ENCODE assay signal across 8 cellular contexts in genomic region chr14:23301969-23302289, GRCh38. TPM values are rescaled to one million over a fixed set of nuclear protein-coding genes. Genes with fewer than 3 reads are reported as not detected.
DNase-seq lines count a peak whose midpoint lies in the region; ATAC-seq and TF ChIP-seq lines count a peak whose summit lies in the region.

No MANE protein-coding gene starts in this region.

- WGBS in hepatocyte (ENCODE audit: low lambda C conversion rate, missing lambda C conversion rate) = under 1% methylated on average over 24 of the region's 25 CpGs

- DNase-seq in activated CD4-positive, alpha-beta T cell treated with anti-CD3 and anti-CD28 coated beads, Interleukin-2, amount 10 ng/mL, durations not matched to agents 24 days and 14 days = no peak
- no peak for DNase-seq in activated CD4-positive, alpha-beta T cell treated with anti-CD3 and anti-CD28 coated beads, Interleukin-2, amount 50 U/mL, for 48 hours
- DNase-seq in activated CD8-positive, alpha-beta T cell treated with anti-CD3 and anti-CD28 coated beads for 36 hours = no peak
- no peak for DNase-seq in hepatocyte (ENCODE audit: low spot score)
- no peak for DNase-seq in stimulated activated naive B cell treated with anti-CD40 and anti-IgM and Interleukin-4, amounts not matched to agents 10 μg/mL and 1 μg/mL and 100 μg/mL, for 72 hours
- no peak for DNase-seq in stimulated activated CD4-positive, alpha-beta T cell treated with anti-CD3 and anti-CD28 coated beads, Interleukin-4, amount 100 ng/mL, for 24 hours

- ATAC-seq in HG03025 (IDR thresholded peaks at IDR 0.05; ENCODE audit: low FRiP score, unreplicated experiment) (peak; percentile 15), HG03565 (IDR thresholded peaks at IDR 0.05; ENCODE audit: unreplicated experiment) (no peak)
- ATAC-seq in activated CD8-positive, alpha-beta T cell treated with anti-CD3 and anti-CD28 coated beads for 36 hours = peak; percentile 8
- peak; percentile 24 for ATAC-seq in stimulated activated naive B cell treated with anti-CD40 and anti-IgM and Interleukin-4, amounts not matched to agents 10 μg/mL and 1 μg/mL and 100 μg/mL, for 72 hours (replicated peaks)

- no peak for TF ChIP-seq CTCF in activated CD8-positive, alpha-beta T cell treated with anti-CD3 and anti-CD28 coated beads for 36 hours (IDR thresholded peaks at IDR 0.05)
- TF ChIP-seq CTCF in hepatocyte (IDR thresholded peaks at IDR 0.05; ENCODE audit: poor library complexity) = no peak

- H3K9me3 Mint-ChIP-seq in activated CD4-positive, alpha-beta T cell treated with anti-CD3 and anti-CD28 coated beads, Interleukin-2, amount 10 ng/mL, durations not matched to agents 24 days and 14 days = no peaks in the 10 kb centered on the region
- no peaks in the 10 kb centered on the region for H3K9me3 Mint-ChIP-seq in activated CD8-positive, alpha-beta T cell treated with anti-CD3 and anti-CD28 coated beads for 36 hours
- no peaks in the 10 kb centered on the region for H3K9me3 Mint-ChIP-seq in stimulated activated naive B cell treated with anti-CD40 and anti-IgM and Interleukin-4, amounts not matched to agents 10 μg/mL and 1 μg/mL and 100 μg/mL, for 72 hours

- peak overlapping the region; percentile 90 for H3K27ac ChIP-seq in hepatocyte

- POLR2A ChIA-PET in activated CD8-positive, alpha-beta T cell treated with anti-CD3 and anti-CD28 coated beads for 36 hours (lab: Charles Lee) = interaction anchor here (0.7 to 6.5 kb wide), 12 partner anchors 9 to 535 kb away, joined by 3 to 139 read pairs (median 8); partner anchors contain the start of genes ACIN1, C14orf119, HOMEZ and OXA1L

- no peaks in the 10 kb centered on the region for H4K20me1 ChIP-seq in hepatocyte (ENCODE audit: insufficient read depth, poor library complexity, severe bottlenecking)

- intact Hi-C loops in activated CD4-positive, alpha-beta T cell treated with anti-CD3 and anti-CD28 coated beads, Interleukin-2, amount 10 ng/mL, durations not matched to agents 24 days and 14 days (cut with micrococcal nuclease) = loop anchor here (1.0 to 5.0 kb wide), 5 partner anchors 16 to 375 kb away; partner anchors contain the start of genes ACIN1, C14orf119, HOMEZ and NGDN
- intact Hi-C loops in activated CD8-positive, alpha-beta T cell treated with anti-CD3 and anti-CD28 coated beads for 36 hours (cut with micrococcal nuclease) = loop anchor here (2.0 kb wide), 1 partner anchor 19 kb away; the partner anchor contains the start of gene PABPN1

- peak overlapping the region; percentile 88 for H3K4me2 ChIP-seq in hepatocyte

- H3K9me3 ChIP-seq in hepatocyte (ENCODE audit: low read depth) = no peaks in the 10 kb centered on the region

- H3K4me1 ChIP-seq in hepatocyte (ENCODE audit: insufficient read depth) = peaks cover 23% of the 10 kb centered on the region

- peaks cover 6% of the 10 kb centered on the region for H3K27me3 Mint-ChIP-seq in activated CD4-positive, alpha-beta T cell treated with anti-CD3 and anti-CD28 coated beads, Interleukin-2, amount 10 ng/mL, durations not matched to agents 24 days and 14 days
- peaks cover 14% of the 10 kb centered on the region for H3K27me3 Mint-ChIP-seq in activated CD8-positive, alpha-beta T cell treated with anti-CD3 and anti-CD28 coated beads for 36 hours
- H3K27me3 Mint-ChIP-seq in stimulated activated naive B cell treated with anti-CD40 and anti-IgM and Interleukin-4, amounts not matched to agents 10 μg/mL and 1 μg/mL and 100 μg/mL, for 72 hours = no peaks in the 10 kb centered on the region

- CTCF ChIA-PET in activated CD8-positive, alpha-beta T cell treated with anti-CD3 and anti-CD28 coated beads for 36 hours (lab: Charles Lee) = interaction anchor here (0.7 to 7.1 kb wide), 11 partner anchors 11 to 257 kb away, joined by 3 to 78 read pairs (median 5); partner anchors contain the start of genes HOMEZ and PABPN1

- no peaks in the 10 kb centered on the region for H3K36me3 ChIP-seq in hepatocyte (replicated peaks; ENCODE audit: insufficient read depth, low read depth)

- H3K4me1 Mint-ChIP-seq in activated CD4-positive, alpha-beta T cell treated with anti-CD3 and anti-CD28 coated beads, Interleukin-2, amount 10 ng/mL, durations not matched to agents 24 days and 14 days = peaks cover 30% of the 10 kb centered on the region
- peaks cover 20% of the 10 kb centered on the region for H3K4me1 Mint-ChIP-seq in activated CD8-positive, alpha-beta T cell treated with anti-CD3 and anti-CD28 coated beads for 36 hours (ENCODE audit: low read depth)
- H3K4me1 Mint-ChIP-seq in stimulated activated naive B cell treated with anti-CD40 and anti-IgM and Interleukin-4, amounts not matched to agents 10 μg/mL and 1 μg/mL and 100 μg/mL, for 72 hours = peaks cover 14 to 44% of the 10 kb centered on the region in 2 donors

- H3K27ac Mint-ChIP-seq in activated CD4-positive, alpha-beta T cell treated with anti-CD3 and anti-CD28 coated beads, Interleukin-2, amount 10 ng/mL, durations not matched to agents 24 days and 14 days = peak overlapping the region; percentile 99
- H3K27ac Mint-ChIP-seq in activated CD8-positive, alpha-beta T cell treated with anti-CD3 and anti-CD28 coated beads for 36 hours = peak overlapping the region; percentile 97
- H3K27ac Mint-ChIP-seq in stimulated activated naive B cell treated with anti-CD40 and anti-IgM and Interleukin-4, amounts not matched to agents 10 μg/mL and 1 μg/mL and 100 μg/mL, for 72 hours = peak overlapping the region; percentile 98

- no peaks in the 10 kb centered on the region for H3K27me3 ChIP-seq in hepatocyte

- peaks cover 18% of the 10 kb centered on the region for H3K36me3 Mint-ChIP-seq in activated CD4-positive, alpha-beta T cell treated with anti-CD3 and anti-CD28 coated beads, Interleukin-2, amount 10 ng/mL, durations not matched to agents 24 days and 14 days (ENCODE audit: low read depth)
- peaks cover 33% of the 10 kb centered on the region for H3K36me3 Mint-ChIP-seq in activated CD8-positive, alpha-beta T cell treated with anti-CD3 and anti-CD28 coated beads for 36 hours (ENCODE audit: low read depth)
- peaks cover 9 to 14% of the 10 kb centered on the region in 2 donors for H3K36me3 Mint-ChIP-seq in stimulated activated naive B cell treated with anti-CD40 and anti-IgM and Interleukin-4, amounts not matched to agents 10 μg/mL and 1 μg/mL and 100 μg/mL, for 72 hours

- no peaks in the 10 kb centered on the region for H3K9me2 ChIP-seq in hepatocyte (replicated peaks; ENCODE audit: insufficient read depth)

- H2AFZ ChIP-seq in hepatocyte = peak overlapping the region; percentile 73

- peak overlapping the region; percentile 98 for H3K4me3 Mint-ChIP-seq in activated CD4-positive, alpha-beta T cell treated with anti-CD3 and anti-CD28 coated beads, Interleukin-2, amount 10 ng/mL, durations not matched to agents 24 days and 14 days
- peak overlapping the region; percentile 91 for H3K4me3 Mint-ChIP-seq in activated CD8-positive, alpha-beta T cell treated with anti-CD3 and anti-CD28 coated beads for 36 hours
- H3K4me3 Mint-ChIP-seq in stimulated activated naive B cell treated with anti-CD40 and anti-IgM and Interleukin-4, amounts not matched to agents 10 μg/mL and 1 μg/mL and 100 μg/mL, for 72 hours = peak overlapping the region; percentile 98 to 100

- H3K79me2 ChIP-seq in hepatocyte = peaks cover 15% of the 10 kb centered on the region

- peak overlapping the region; percentile 57 for H3K4me3 ChIP-seq in hepatocyte

RNA-seq across cellular contexts. Expression of gene PPP1R3E, which starts 0.7 kb away (rescaled TPM):
- 21.3 and 23.3 TPM in 2 replicates for total RNA-seq in activated CD4-positive, alpha-beta T cell treated with anti-CD3 and anti-CD28 coated beads, Interleukin-2, amount 10 ng/mL, durations not matched to agents 24 days and 14 days
- total RNA-seq in activated CD8-positive, alpha-beta T cell treated with anti-CD3 and anti-CD28 coated beads for 36 hours = 10 to 100 TPM; 43.9 to 47.9 TPM
- total RNA-seq in hepatocyte = 3.9 and 6.1 TPM in 2 replicates
- 4.6 and 4.8 TPM in 2 replicates for polyA plus RNA-seq in hepatocyte

RNA-seq across cellular contexts. Expression of gene BCL2L2, which starts 4.7 kb away (rescaled TPM):
- 5.6 and 5.7 TPM in 2 replicates for total RNA-seq in activated CD4-positive, alpha-beta T cell treated with anti-CD3 and anti-CD28 coated beads, Interleukin-2, amount 10 ng/mL, durations not matched to agents 24 days and 14 days
- total RNA-seq in activated CD8-positive, alpha-beta T cell treated with anti-CD3 and anti-CD28 coated beads for 36 hours = 1 to 10 TPM; 1.1 to 1.3 TPM
- 20.8 and 26.4 TPM in 2 replicates for total RNA-seq in hepatocyte
- polyA plus RNA-seq in hepatocyte = 4.3 and 6.5 TPM in 2 replicates

RNA-seq across cellular contexts. Expression of gene HOMEZ, which starts 16.0 kb away (rescaled TPM):
- 12.9 and 13.5 TPM in 2 replicates for total RNA-seq in activated CD4-positive, alpha-beta T cell treated with anti-CD3 and anti-CD28 coated beads, Interleukin-2, amount 10 ng/mL, durations not matched to agents 24 days and 14 days
- total RNA-seq in activated CD8-positive, alpha-beta T cell treated with anti-CD3 and anti-CD28 coated beads for 36 hours = 10 to 100 TPM; 10.9 to 11.8 TPM
- 8.2 and 9.4 TPM in 2 replicates for total RNA-seq in hepatocyte
- 6.3 and 11.2 TPM in 2 replicates for polyA plus RNA-seq in hepatocyte

RNA-seq across cellular contexts. Expression of gene PABPN1, which starts 19.3 kb away (rescaled TPM):
- total RNA-seq in activated CD4-positive, alpha-beta T cell treated with anti-CD3 and anti-CD28 coated beads, Interleukin-2, amount 10 ng/mL, durations not matched to agents 24 days and 14 days = 277 and 278 TPM in 2 replicates
- 100 to 1,000 TPM; 258 to 260 TPM for total RNA-seq in activated CD8-positive, alpha-beta T cell treated with anti-CD3 and anti-CD28 coated beads for 36 hours
- 94.1 and 116 TPM in 2 replicates for total RNA-seq in hepatocyte
- polyA plus RNA-seq in hepatocyte = 213 and 245 TPM in 2 replicates

RNA-seq across cellular contexts. Expression of gene SLC22A17, which starts 50.8 kb away (rescaled TPM):
- total RNA-seq in activated CD4-positive, alpha-beta T cell treated with anti-CD3 and anti-CD28 coated beads, Interleukin-2, amount 10 ng/mL, durations not matched to agents 24 days and 14 days = 2.0 and 2.3 TPM in 2 replicates
- total RNA-seq in activated CD8-positive, alpha-beta T cell treated with anti-CD3 and anti-CD28 coated beads for 36 hours = 1 to 10 TPM; 2.3 TPM
- 31.9 and 44.4 TPM in 2 replicates for total RNA-seq in hepatocyte
- polyA plus RNA-seq in hepatocyte = 62.9 and 79.2 TPM in 2 replicates
